14 cellular contexts compared by ENCODE assay signal in genomic region chr2:159471340-159471739, GRCh38.
DNase-seq lines count a peak whose midpoint lies in the region; TF ChIP-seq lines count a peak whose summit lies in the region.
"Had no signal": no experiment of that assay in that cellular context is flagged by ENCODE, and none has a peak within 500 bp of the region (broad histone marks: within the 10 kb centered on the region; RNA-seq: fewer than 3 reads in every experiment).

No MANE protein-coding gene starts in this region.

- H3K9me2 ChIP-seq in Loucy (replicated peaks; ENCODE audit: low read depth, low read length): no peaks in the 10 kb centered on the region
- no peaks in the 10 kb centered on the region for H3K9me2 ChIP-seq in OCI-LY1 (ENCODE audit: low read depth, low read length)
- no peaks in the 10 kb centered on the region for H3K9me2 ChIP-seq in MM.1S (replicated peaks; ENCODE audit: insufficient read depth, low read length)

- H3K27ac Mint-ChIP-seq in dendritic cell treated with granulocyte-macrophage colony-stimulating factor and Interleukin-4, amounts not matched to agents 40 ng/mL and 50 ng/mL, for 4 days: peak overlapping the region; percentile 7
- H3K27ac Mint-ChIP-seq: CD4-positive, alpha-beta memory T cell; HFFc6 had no signal

- no peaks in the 10 kb centered on the region for H3K27me3 ChIP-seq in Loucy (ENCODE audit: insufficient read depth, low read length, poor library complexity, severe bottlenecking)
- H3K27me3 ChIP-seq in OCI-LY1 (ENCODE audit: insufficient read depth, low read length): no peaks in the 10 kb centered on the region
- no peaks in the 10 kb centered on the region for H3K27me3 ChIP-seq in neutrophil
- no peaks in the 10 kb centered on the region for H3K27me3 ChIP-seq in MM.1S (replicated peaks; ENCODE audit: insufficient read depth, low read length)
- H3K27me3 ChIP-seq: BE2C had no signal

- no peaks in the 10 kb centered on the region for H3K27me3 Mint-ChIP-seq in dendritic cell treated with granulocyte-macrophage colony-stimulating factor and Interleukin-4, amounts not matched to agents 40 ng/mL and 50 ng/mL, for 4 days
- H3K27me3 Mint-ChIP-seq: CD4-positive, alpha-beta memory T cell had no signal

- H4K20me1 ChIP-seq in Loucy (ENCODE audit: insufficient read depth, low read length, poor library complexity, severe bottlenecking) (no peaks in the 10 kb centered on the region), OCI-LY1 (ENCODE audit: insufficient read depth, low read length) (no peaks in the 10 kb centered on the region), MM.1S (ENCODE audit: insufficient read depth, low read length) (no peaks in the 10 kb centered on the region)

- H3K4me1 ChIP-seq in Loucy (ENCODE audit: insufficient read depth, low read length, poor library complexity, severe bottlenecking): peaks cover 5% of the 10 kb centered on the region
- H3K4me1 ChIP-seq in OCI-LY1 (ENCODE audit: insufficient read depth, low read length, severe bottlenecking): no peaks in the 10 kb centered on the region
- no peaks in the 10 kb centered on the region for H3K4me1 ChIP-seq in neutrophil (ENCODE audit: control insufficient read depth in 1 of 2, insufficient read depth in 1 of 2, low read depth in 1 of 2, low read length in 1 of 2)
- no peaks in the 10 kb centered on the region for H3K4me1 ChIP-seq in MM.1S (ENCODE audit: low read length)
- H3K4me1 ChIP-seq: A549, BE2C had no signal

- no peak overlapping the region for H3K4me3 Mint-ChIP-seq in dendritic cell treated with granulocyte-macrophage colony-stimulating factor and Interleukin-4, amounts not matched to agents 40 ng/mL and 50 ng/mL, for 4 days
- H3K4me3 Mint-ChIP-seq: HFFc6 had no signal

- H3K27ac ChIP-seq in OCI-LY1 (ENCODE audit: low read depth, low read length, poor library complexity, severe bottlenecking) (no peak overlapping the region), neutrophil (peak overlapping the region; percentile 42), MM.1S (ENCODE audit: low read length) (no peak overlapping the region)
- H3K27ac ChIP-seq: A549, C4-2B had no signal

- 0 out of 2 replicates have a peak, but pooled peaks have one; percentile 14 for TF ChIP-seq CTCF in Loucy (conservative IDR thresholded peaks at IDR 0.05; ENCODE audit: low read length)
- peak; percentile 15; the same call in 1 of the 2 replicates for TF ChIP-seq CTCF in OCI-LY1 (IDR thresholded peaks at IDR 0.05; ENCODE audit: low read length)
- no peak for TF ChIP-seq CTCF in neutrophil (IDR thresholded peaks at IDR 0.05)
- no peak for TF ChIP-seq CTCF in MM.1S (IDR thresholded peaks at IDR 0.05; ENCODE audit: low read length)

- H3K4me3 ChIP-seq in Loucy (ENCODE audit: low read length, poor library complexity, severe bottlenecking) (no peak overlapping the region), OCI-LY1 (ENCODE audit: low read depth, low read length, poor library complexity, severe bottlenecking) (no peak overlapping the region), neutrophil (ENCODE audit: low read depth in 1 of 2, low read length in 1 of 2) (no peak overlapping the region), MM.1S (ENCODE audit: low read length) (no peak overlapping the region)
- H3K4me3 ChIP-seq: A549 had no signal

- H2AFZ ChIP-seq in Loucy (ENCODE audit: low read length) (no peak overlapping the region), OCI-LY1 (ENCODE audit: low read length) (no peak overlapping the region), MM.1S (ENCODE audit: low read length) (no peak overlapping the region)

- peaks cover 14% of the 10 kb centered on the region for H3K9me3 Mint-ChIP-seq in dendritic cell treated with granulocyte-macrophage colony-stimulating factor and Interleukin-4, amounts not matched to agents 40 ng/mL and 50 ng/mL, for 4 days

- H3F3A ChIP-seq in Loucy (ENCODE audit: low read depth) (no peaks in the 10 kb centered on the region), OCI-LY1 (ENCODE audit: insufficient read depth, low read length) (no peaks in the 10 kb centered on the region), MM.1S (ENCODE audit: insufficient read depth, low read length) (no peaks in the 10 kb centered on the region)

- DNase-seq in DMS53 (lab: John Stamatoyannopoulos, UW): no peak
- no peak for DNase-seq in MM.1S
- DNase-seq: BE2C; CD4-positive, alpha-beta memory T cell; DMS79 treated with DMSO at 0.1 percent for 48 hours; GDM1; HCEC 1CT; HFFc6 had no signal

- H3K4me1 Mint-ChIP-seq in dendritic cell treated with granulocyte-macrophage colony-stimulating factor and Interleukin-4, amounts not matched to agents 40 ng/mL and 50 ng/mL, for 4 days (ENCODE audit: low read depth): peaks cover 21% of the 10 kb centered on the region

- peaks cover 10% of the 10 kb centered on the region; the same call in 1 of the 2 replicates for H3K36me3 ChIP-seq in Loucy (ENCODE audit: insufficient read depth, low read length)
- H3K36me3 ChIP-seq in OCI-LY1 (ENCODE audit: insufficient read depth, low read length): no peaks in the 10 kb centered on the region; the same call in 1 of the 2 replicates
- peaks cover 17% of the 10 kb centered on the region for H3K36me3 ChIP-seq in neutrophil
- no peaks in the 10 kb centered on the region for H3K36me3 ChIP-seq in MM.1S (replicated peaks; ENCODE audit: insufficient read depth, low read length)
- H3K36me3 ChIP-seq: BE2C had no signal

- no peaks in the 10 kb centered on the region for H3K79me2 ChIP-seq in Loucy (ENCODE audit: insufficient read depth, low read length)
- H3K79me2 ChIP-seq in OCI-LY1 (ENCODE audit: insufficient read depth, low read length): no peaks in the 10 kb centered on the region
- peaks cover 14% of the 10 kb centered on the region; the same call in 1 of the 2 replicates for H3K79me2 ChIP-seq in MM.1S (ENCODE audit: low read length)

- no peaks in the 10 kb centered on the region for H3K9me3 ChIP-seq in Loucy (ENCODE audit: insufficient read depth, low read depth, low read length)
- 0 out of 2 replicates have a peak, but pooled peaks cover 2% of the 10 kb centered on the region for H3K9me3 ChIP-seq in OCI-LY1 (ENCODE audit: low read length)
- no peaks in the 10 kb centered on the region for H3K9me3 ChIP-seq in neutrophil
- no peaks in the 10 kb centered on the region for H3K9me3 ChIP-seq in MM.1S (replicated peaks; ENCODE audit: insufficient read depth, low read length)
- H3K9me3 ChIP-seq: BE2C had no signal

- H3K9ac ChIP-seq in Loucy (ENCODE audit: low read depth, low read length, poor library complexity, severe bottlenecking): no peak overlapping the region
- H3K9ac ChIP-seq in OCI-LY1 (ENCODE audit: low read length): no peak overlapping the region
- H3K9ac ChIP-seq in MM.1S (ENCODE audit: low read length): no peak overlapping the region

- H3K36me3 Mint-ChIP-seq in dendritic cell treated with granulocyte-macrophage colony-stimulating factor and Interleukin-4, amounts not matched to agents 40 ng/mL and 50 ng/mL, for 4 days (ENCODE audit: low read depth): peaks cover 79% of the 10 kb centered on the region

- intact Hi-C loops in dendritic cell treated with granulocyte-macrophage colony-stimulating factor and Interleukin-4, amounts not matched to agents 40 ng/mL and 50 ng/mL, for 4 days (cut with micrococcal nuclease): no loop called here

- H3K4me2 ChIP-seq in Loucy (ENCODE audit: low read depth, low read length, poor library complexity, severe bottlenecking): no peak overlapping the region
- no peak overlapping the region for H3K4me2 ChIP-seq in OCI-LY1 (ENCODE audit: low read length)
- H3K4me2 ChIP-seq in MM.1S (ENCODE audit: low read depth, low read length): no peak overlapping the region
- H3K4me2 ChIP-seq: A549 had no signal

Comparison
In these comparisons a context has a peak if more than half of its experiments do, and no peak if none do; other contexts are left out.
1. CTCF ChIP-seq: peak in Loucy (single experiment) and OCI-LY1 (single experiment); none in neutrophil (single experiment) and MM.1S (single experiment).